1 cellular context compared by ENCODE assay signal in the genomic region with DNA sequence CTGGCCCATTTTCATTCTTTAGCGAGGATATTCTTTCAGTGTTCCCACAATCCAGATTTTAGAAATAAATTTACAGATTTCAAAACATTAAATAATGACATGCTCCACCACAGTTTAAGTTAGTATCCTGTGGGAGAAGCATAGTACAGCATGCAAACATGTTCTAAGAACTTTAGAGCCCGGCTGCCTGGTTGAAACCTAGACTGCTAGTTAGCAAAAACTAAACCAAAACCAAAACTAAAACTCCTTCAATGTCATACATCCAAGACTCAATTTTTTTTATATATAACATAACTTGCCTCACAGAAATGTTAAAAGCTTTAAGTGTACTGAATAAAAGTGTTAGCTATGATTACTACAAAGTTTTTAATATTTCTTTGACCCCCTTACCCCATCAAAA.
TF ChIP-seq lines count a peak whose summit lies in the region.

No MANE protein-coding gene starts in this region.

TF ChIP-seq in GM12878, 131 proteins besides CTCF, POLR2A, EP300 and RAD21:
- no peak for TF ChIP-seq TCF7 (IDR thresholded peaks at IDR 0.05; ENCODE audit: borderline replicate concordance)
- TF ChIP-seq SRF (IDR thresholded peaks at IDR 0.05; ENCODE audit: low read depth in 2 of 2, low read length in 2 of 2) = no peak
- 0 out of 2 replicates have a peak, but pooled peaks have one; percentile 19 for TF ChIP-seq ZNF384 (IDR thresholded peaks at IDR 0.05; ENCODE audit: borderline replicate concordance, low read depth, low read length)
